ENCODE assay signal across 8 cellular contexts in the genomic region with DNA sequence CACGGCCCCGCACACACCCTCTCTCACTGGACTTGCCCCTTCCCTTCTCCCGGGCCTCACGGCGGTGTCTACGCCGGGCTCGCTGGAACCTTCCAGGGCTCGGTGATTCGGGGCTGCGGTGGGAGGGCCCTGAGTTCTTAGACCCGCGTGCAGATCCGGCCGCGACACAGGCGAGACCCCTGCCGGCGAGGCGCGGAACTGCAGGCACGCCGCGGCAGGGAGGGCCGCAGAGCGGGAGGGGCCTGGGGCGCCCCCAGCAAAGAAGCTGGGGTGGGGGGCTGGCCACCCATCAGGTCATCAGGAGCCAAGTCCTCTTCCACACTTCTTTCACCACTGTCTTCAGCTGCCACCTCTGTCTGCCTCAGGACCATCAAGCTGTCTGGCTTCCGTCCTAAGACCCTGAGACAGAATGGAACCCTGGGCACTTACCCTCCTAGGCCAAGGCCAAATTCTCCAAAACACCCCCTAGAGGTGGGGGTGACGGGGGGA.
DNase-seq lines count a peak whose midpoint lies in the region; ATAC-seq and TF ChIP-seq lines count a peak whose summit lies in the region.

No MANE protein-coding gene starts in this region.

- H3K27me3 ChIP-seq in BLaER1 (no peaks in the 10 kb centered on the region), Karpas-422 (ENCODE audit: low read length) (no peaks in the 10 kb centered on the region), SU-DHL-6 (ENCODE audit: low read length) (no peaks in the 10 kb centered on the region), cardiac muscle cell (no peaks in the 10 kb centered on the region)

- H3K4me3 ChIP-seq in BLaER1 (no peak overlapping the region), Karpas-422 (ENCODE audit: low read length) (peak overlapping the region; percentile 2; the same call in 1 of the 2 replicates), SU-DHL-6 (ENCODE audit: insufficient read depth, low read length, poor library complexity, severe bottlenecking) (no peak overlapping the region), cardiac muscle cell (no peak overlapping the region)

- H3K9me3 ChIP-seq in BLaER1: no peaks in the 10 kb centered on the region
- H3K9me3 ChIP-seq in Karpas-422 (ENCODE audit: low read length): no peaks in the 10 kb centered on the region
- H3K9me3 ChIP-seq in SU-DHL-6 (ENCODE audit: insufficient read depth, low read length): no peaks in the 10 kb centered on the region
- no peaks in the 10 kb centered on the region for H3K9me3 ChIP-seq in cardiac muscle cell (ENCODE audit: low read depth)

- H3K36me3 ChIP-seq in BLaER1 (no peaks in the 10 kb centered on the region), Karpas-422 (ENCODE audit: insufficient read depth, low read length) (no peaks in the 10 kb centered on the region), SU-DHL-6 (ENCODE audit: low read length) (no peaks in the 10 kb centered on the region), cardiac muscle cell (no peaks in the 10 kb centered on the region)

- H3K4me1 ChIP-seq in BLaER1: peaks cover 44% of the 10 kb centered on the region
- peaks cover 6% of the 10 kb centered on the region for H3K4me1 ChIP-seq in Karpas-422 (ENCODE audit: low read length)
- H3K4me1 ChIP-seq in cardiac muscle cell (ENCODE audit: low read depth): peaks cover 11% of the 10 kb centered on the region

- H3K27me3 Mint-ChIP-seq in activated naive CD8-positive, alpha-beta T cell treated with anti-CD3 and anti-CD28 coated beads, Interleukin-2, amount 10 ng/mL, durations not matched to agents 7 days and 5 days: no peaks in the 10 kb centered on the region

- DNase-seq in Karpas-422: peak; percentile 86
- peak; percentile 84 for DNase-seq in activated naive CD8-positive, alpha-beta T cell treated with anti-CD3 and anti-CD28 coated beads, Interleukin-2, amount 10 ng/mL, durations not matched to agents 7 days and 5 days
- peak; percentile 74 to 79 for DNase-seq in cardiac muscle cell (ENCODE audit: low read depth in 1 of 2, low spot score in 1 of 2)
- DNase-seq in retina: peak; percentile 88

- no peaks in the 10 kb centered on the region for H3K9me3 Mint-ChIP-seq in activated naive CD8-positive, alpha-beta T cell treated with anti-CD3 and anti-CD28 coated beads, Interleukin-2, amount 10 ng/mL, durations not matched to agents 7 days and 5 days

- ATAC-seq in GM19452 (IDR thresholded peaks at IDR 0.05; ENCODE audit: unreplicated experiment) (peak; percentile 51), HG03565 (IDR thresholded peaks at IDR 0.05; ENCODE audit: unreplicated experiment) (no peak)
- ATAC-seq in activated naive CD8-positive, alpha-beta T cell treated with anti-CD3 and anti-CD28 coated beads, Interleukin-2, amount 10 ng/mL, durations not matched to agents 7 days and 5 days (ENCODE audit: low read depth): peak; percentile 83

- POLR2A ChIA-PET in activated naive CD8-positive, alpha-beta T cell treated with anti-CD3 and anti-CD28 coated beads, Interleukin-2, amount 10 ng/mL, durations not matched to agents 7 days and 5 days (lab: Charles Lee): no interaction called here

- peaks cover 14% of the 10 kb centered on the region for H3K4me1 Mint-ChIP-seq in activated naive CD8-positive, alpha-beta T cell treated with anti-CD3 and anti-CD28 coated beads, Interleukin-2, amount 10 ng/mL, durations not matched to agents 7 days and 5 days

- H3K79me2 ChIP-seq in Karpas-422 (ENCODE audit: low read length) (no peaks in the 10 kb centered on the region), SU-DHL-6 (ENCODE audit: insufficient read depth, low read length) (no peaks in the 10 kb centered on the region)

- H3K36me3 Mint-ChIP-seq in activated naive CD8-positive, alpha-beta T cell treated with anti-CD3 and anti-CD28 coated beads, Interleukin-2, amount 10 ng/mL, durations not matched to agents 7 days and 5 days: no peaks in the 10 kb centered on the region

- H3K9me2 ChIP-seq in Karpas-422 (replicated peaks; ENCODE audit: insufficient read depth, low read length) (no peaks in the 10 kb centered on the region), SU-DHL-6 (replicated peaks; ENCODE audit: insufficient read depth, low read length) (no peaks in the 10 kb centered on the region)

- H3K4me2 ChIP-seq in BLaER1: peak overlapping the region; percentile 67
- H3K4me2 ChIP-seq in Karpas-422 (ENCODE audit: low read depth, low read length, poor library complexity, severe bottlenecking): peak overlapping the region; percentile 41
- peak overlapping the region; percentile 35 for H3K4me2 ChIP-seq in SU-DHL-6 (ENCODE audit: low read depth, low read length, poor library complexity, severe bottlenecking)

- H3K4me3 Mint-ChIP-seq in activated naive CD8-positive, alpha-beta T cell treated with anti-CD3 and anti-CD28 coated beads, Interleukin-2, amount 10 ng/mL, durations not matched to agents 7 days and 5 days: peak overlapping the region; percentile 50

- no peak overlapping the region for H3K27ac Mint-ChIP-seq in activated naive CD8-positive, alpha-beta T cell treated with anti-CD3 and anti-CD28 coated beads, Interleukin-2, amount 10 ng/mL, durations not matched to agents 7 days and 5 days

- H2AFZ ChIP-seq in Karpas-422 (ENCODE audit: low read length): no peak overlapping the region
- H2AFZ ChIP-seq in SU-DHL-6 (ENCODE audit: low read depth, low read length, severe bottlenecking): no peak overlapping the region

- H3F3A ChIP-seq in SU-DHL-6 (ENCODE audit: insufficient read depth): no peaks in the 10 kb centered on the region

- H4K20me1 ChIP-seq in BLaER1: no peaks in the 10 kb centered on the region
- H4K20me1 ChIP-seq in Karpas-422 (ENCODE audit: insufficient read depth, low read depth, low read length): peaks cover 16% of the 10 kb centered on the region
- no peaks in the 10 kb centered on the region for H4K20me1 ChIP-seq in SU-DHL-6 (ENCODE audit: low read depth, low read length)

- H3K9ac ChIP-seq in BLaER1: no peak overlapping the region
- H3K9ac ChIP-seq in Karpas-422 (ENCODE audit: low read length): peak overlapping the region; percentile 10; the same call in 1 of the 2 replicates
- H3K9ac ChIP-seq in SU-DHL-6 (ENCODE audit: low read length): no peak overlapping the region

- H3K27ac ChIP-seq in BLaER1 (no peak overlapping the region), Karpas-422 (ENCODE audit: low read length) (no peak overlapping the region), SU-DHL-6 (ENCODE audit: low read depth, low read length) (no peak overlapping the region), cardiac muscle cell (no peak overlapping the region)

- peak; percentile 95 for TF ChIP-seq CTCF in SU-DHL-6 (IDR thresholded peaks at IDR 0.05; ENCODE audit: insufficient read depth, low read length, poor library complexity, severe bottlenecking)
- TF ChIP-seq CTCF in cardiac muscle cell (IDR thresholded peaks at IDR 0.05; ENCODE audit: low read depth, low read length): peak; percentile 98
